ENCODE assay signal across 11 cellular contexts in genomic region chr16:75096730-75097129, GRCh38. TPM values are rescaled to one million over a fixed set of nuclear protein-coding genes. Genes with fewer than 3 reads are reported as not detected.
DNase-seq lines count a peak whose midpoint lies in the region; ATAC-seq and TF ChIP-seq lines count a peak whose summit lies in the region.
"Had no signal": no experiment of that assay in that cellular context is flagged by ENCODE, and none has a peak within 500 bp of the region (broad histone marks: within the 10 kb centered on the region; RNA-seq: fewer than 3 reads in every experiment).

No MANE protein-coding gene starts in this region.

- H3K27ac Mint-ChIP-seq in progenitor cell of endocrine pancreas: peak overlapping the region; percentile 70
- H3K27ac Mint-ChIP-seq in stimulated activated naive B cell treated with anti-CD40 and anti-IgM and Interleukin-4, amounts not matched to agents 10 μg/mL and 1 μg/mL and 100 μg/mL, for 72 hours: no peak overlapping the region

- ATAC-seq in HG03039 (IDR thresholded peaks at IDR 0.05; ENCODE audit: unreplicated experiment) (no peak), HG02840 (IDR thresholded peaks at IDR 0.05; ENCODE audit: low FRiP score, unreplicated experiment) (no peak)
- ATAC-seq in stimulated activated naive B cell treated with anti-CD40 and anti-IgM and Interleukin-4, amounts not matched to agents 10 μg/mL and 1 μg/mL and 100 μg/mL, for 72 hours (replicated peaks): no peak

- no peaks in the 10 kb centered on the region for H3K9me3 Mint-ChIP-seq in progenitor cell of endocrine pancreas (ENCODE audit: low read depth)
- no peaks in the 10 kb centered on the region for H3K9me3 Mint-ChIP-seq in stimulated activated naive B cell treated with anti-CD40 and anti-IgM and Interleukin-4, amounts not matched to agents 10 μg/mL and 1 μg/mL and 100 μg/mL, for 72 hours

- peaks cover 1% of the 10 kb centered on the region for H3K36me3 Mint-ChIP-seq in progenitor cell of endocrine pancreas (ENCODE audit: insufficient read depth)
- H3K36me3 Mint-ChIP-seq in stimulated activated naive B cell treated with anti-CD40 and anti-IgM and Interleukin-4, amounts not matched to agents 10 μg/mL and 1 μg/mL and 100 μg/mL, for 72 hours: no peaks in the 10 kb centered on the region

- H3K4me3 Mint-ChIP-seq in progenitor cell of endocrine pancreas (ENCODE audit: low read depth): no peak overlapping the region
- H3K4me3 Mint-ChIP-seq in stimulated activated naive B cell treated with anti-CD40 and anti-IgM and Interleukin-4, amounts not matched to agents 10 μg/mL and 1 μg/mL and 100 μg/mL, for 72 hours: no peak overlapping the region

- H3K4me1 Mint-ChIP-seq in progenitor cell of endocrine pancreas (ENCODE audit: low read depth): peaks cover 23% of the 10 kb centered on the region
- peaks cover 24 to 26% of the 10 kb centered on the region in 2 donors for H3K4me1 Mint-ChIP-seq in stimulated activated naive B cell treated with anti-CD40 and anti-IgM and Interleukin-4, amounts not matched to agents 10 μg/mL and 1 μg/mL and 100 μg/mL, for 72 hours

- DNase-seq in DMS153 (lab: John Stamatoyannopoulos, UW) (peak; percentile 28), DMS153 treated with DMSO at 0.1 percent for 48 hours (lab: John Stamatoyannopoulos, UW; ENCODE audit: unreplicated experiment) (no peak), LoVo (ENCODE audit: low spot score) (peak; percentile 75), epithelial cell of prostate (ENCODE audit: low read depth, low spot score) (peak; percentile 36), progenitor cell of endocrine pancreas (ENCODE audit: low spot score, unreplicated experiment) (no peak)
- no peak for DNase-seq in stimulated activated naive B cell treated with anti-CD40 and anti-IgM and Interleukin-4, amounts not matched to agents 10 μg/mL and 1 μg/mL and 100 μg/mL, for 72 hours
- DNase-seq: left ventricle myocardium inferior, MV-4-11 had no signal

- H3K27me3 Mint-ChIP-seq in progenitor cell of endocrine pancreas: no peaks in the 10 kb centered on the region
- H3K27me3 Mint-ChIP-seq in stimulated activated naive B cell treated with anti-CD40 and anti-IgM and Interleukin-4, amounts not matched to agents 10 μg/mL and 1 μg/mL and 100 μg/mL, for 72 hours: peaks cover 51 to 57% of the 10 kb centered on the region in 2 donors

- peak; percentile 66 for TF ChIP-seq CTCF in progenitor cell of endocrine pancreas (IDR thresholded peaks at IDR 0.05; ENCODE audit: unreplicated experiment)

- H3K27ac ChIP-seq in epithelial cell of prostate: no peak overlapping the region
- H3K27ac ChIP-seq: A549, left ventricle myocardium inferior had no signal

RNA-seq across cellular contexts. Expression of gene LDHD, which starts 19.9 kb away (rescaled TPM):
- total RNA-seq in progenitor cell of endocrine pancreas: 0.64 and 0.89 TPM in 2 replicates

RNA-seq across cellular contexts. Expression of gene ZFP1, which starts 51.6 kb away (rescaled TPM):
- 16.3 and 17.5 TPM in 2 replicates for total RNA-seq in progenitor cell of endocrine pancreas

Comparison
In these comparisons a context has a peak if more than half of its experiments do, and no peak if none do; other contexts are left out.
1. DNase-seq: peak in DMS153 (single experiment), LoVo (single experiment) and epithelial cell of prostate (single experiment); none in DMS153 treated with DMSO at 0.1 percent for 48 hours (single experiment), progenitor cell of endocrine pancreas (single experiment) and stimulated activated naive B cell treated with anti-CD40 and anti-IgM and Interleukin-4, amounts not matched to agents 10 μg/mL and 1 μg/mL and 100 μg/mL, for 72 hours (single experiment).